36 cellular contexts compared by ENCODE assay signal in genomic region chr7:109772161-109772560, GRCh38.
"Had no signal": no experiment of that assay in that cellular context is flagged by ENCODE, and none has a peak within 500 bp of the region (broad histone marks: within the 10 kb centered on the region; RNA-seq: fewer than 3 reads in every experiment).

No MANE protein-coding gene starts in this region.

- DNase-seq: activated CD4-positive, alpha-beta memory T cell treated with anti-CD3 and anti-CD28 coated beads for 36 hours; activated CD4-positive, alpha-beta T cell treated with anti-CD3 and anti-CD28 coated beads, Interleukin-2, amount 10 ng/mL, durations not matched to agents 24 days and 14 days; activated CD8-positive, alpha-beta memory T cell treated with anti-CD3 and anti-CD28 coated beads, Interleukin-2, amount 50 U/mL, for 4 hours; activated effector memory CD4-positive, alpha-beta T cell treated with anti-CD3 and anti-CD28 coated beads, Interleukin-2, amount 50 U/mL, for 16 hours; activated naive CD4-positive, alpha-beta T cell treated with anti-CD3 and anti-CD28 coated beads for 36 hours; activated naive CD8-positive, alpha-beta T cell treated with anti-CD3 and anti-CD28 coated beads for 36 hours; activated T-cell treated with anti-CD3 and anti-CD28 coated beads, Interleukin-2, amount 50 U/mL, for 1 hour; adrenal gland; aorta; body of pancreas; cerebellar nuclear complex; colonic mucosa; effector CD8-positive, alpha-beta T cell; gastrocnemius medialis; glutamatergic neuron; left ventricle myocardium inferior; naive B cell; nephron progenitor cell; ovary; retina; small intestine; stimulated activated CD4-positive, alpha-beta T cell treated with anti-CD3 and anti-CD28 coated beads, Interleukin-4, amount 100 ng/mL, for 24 hours; stimulated activated naive CD8-positive, alpha-beta T cell treated with anti-CD3 and anti-CD28 coated beads, Interleukin-15, amount 100 ng/mL, for 72 hours; substantia nigra; upper lobe of left lung had no signal

- H3K27me3 ChIP-seq: adrenal gland, body of pancreas, cardiac muscle cell, colonic mucosa, gastrocnemius medialis, ovary, upper lobe of left lung, vagina had no signal

- ATAC-seq: activated CD4-positive, CD25-positive, alpha-beta regulatory T cell treated with anti-CD3 and anti-CD28 coated beads, Interleukin-2, amount 50 U/mL, for 24 hours; body of pancreas; gastrocnemius medialis; sciatic nerve; stimulated activated memory B cell treated with anti-CD40 and anti-IgM and Interleukin-4, amounts not matched to agents 10 μg/mL and 1 μg/mL and 100 μg/mL, for 72 hours; stimulated activated naive CD8-positive, alpha-beta T cell treated with anti-CD3 and anti-CD28 coated beads, Interleukin-15, amount 100 ng/mL, for 72 hours had no signal

- H3K27ac ChIP-seq: adrenal gland, body of pancreas, cardiac muscle cell, colonic mucosa, gastrocnemius medialis, left ventricle myocardium inferior, ovary, prostate gland, upper lobe of left lung, vagina, WERI-Rb-1 had no signal

- H3K4me1 ChIP-seq: adrenal gland, body of pancreas, colonic mucosa, gastrocnemius medialis, left ventricle myocardium inferior, prostate gland, upper lobe of left lung, vagina had no signal

- H3K4me3 Mint-ChIP-seq: activated CD4-positive, alpha-beta memory T cell treated with anti-CD3 and anti-CD28 coated beads for 36 hours; activated CD4-positive, alpha-beta T cell treated with anti-CD3 and anti-CD28 coated beads, Interleukin-2, amount 10 ng/mL, durations not matched to agents 24 days and 14 days; activated naive CD4-positive, alpha-beta T cell treated with anti-CD3 and anti-CD28 coated beads for 36 hours; activated naive CD8-positive, alpha-beta T cell treated with anti-CD3 and anti-CD28 coated beads for 36 hours; activated T-helper 1 cell treated with anti-CD3 and anti-CD28 coated beads, Interleukin-12 subunit alpha, Interleukin-12 subunit beta, Interleukin-2, Interleukin-4 antibody, amounts not matched to agents 30 ng/mL and 10 ng/mL and 1 ng/mL, durations not matched to agents 14 hours and 24 hours and 36 hours; mesothelial cell of epicardium; naive B cell; nephron progenitor cell; stimulated activated memory B cell treated with anti-CD40 and anti-IgM and Interleukin-4, amounts not matched to agents 10 μg/mL and 1 μg/mL and 100 μg/mL, for 72 hours; stimulated activated naive CD8-positive, alpha-beta T cell treated with anti-CD3 and anti-CD28 coated beads, Interleukin-15, amount 100 ng/mL, for 72 hours; T-helper 2 cell treated with Interferon-gamma antibody and Interleukin-4, amounts not matched to agents 5 μg/mL and 100 μg/mL, for 36 hours had no signal

- H3K9me3 ChIP-seq: adrenal gland, body of pancreas, colonic mucosa, gastrocnemius medialis, ovary, prostate gland, upper lobe of left lung, vagina had no signal

- H3K9me3 Mint-ChIP-seq: activated CD4-positive, alpha-beta memory T cell treated with anti-CD3 and anti-CD28 coated beads for 36 hours; activated T-helper 1 cell treated with anti-CD3 and anti-CD28 coated beads, Interleukin-12 subunit alpha, Interleukin-12 subunit beta, Interleukin-2, Interleukin-4 antibody, amounts not matched to agents 30 ng/mL and 10 ng/mL and 1 ng/mL, durations not matched to agents 14 hours and 24 hours and 36 hours had no signal

- H3K27me3 Mint-ChIP-seq: activated CD4-positive, alpha-beta memory T cell treated with anti-CD3 and anti-CD28 coated beads for 36 hours; activated CD4-positive, alpha-beta T cell treated with anti-CD3 and anti-CD28 coated beads, Interleukin-2, amount 10 ng/mL, durations not matched to agents 24 days and 14 days; activated naive CD8-positive, alpha-beta T cell treated with anti-CD3 and anti-CD28 coated beads for 36 hours; naive B cell; stimulated activated memory B cell treated with anti-CD40 and anti-IgM and Interleukin-4, amounts not matched to agents 10 μg/mL and 1 μg/mL and 100 μg/mL, for 72 hours; stimulated activated naive CD8-positive, alpha-beta T cell treated with anti-CD3 and anti-CD28 coated beads, Interleukin-15, amount 100 ng/mL, for 72 hours had no signal

- H3K4me1 Mint-ChIP-seq: activated CD4-positive, alpha-beta T cell treated with anti-CD3 and anti-CD28 coated beads, Interleukin-2, amount 10 ng/mL, durations not matched to agents 24 days and 14 days; activated naive CD8-positive, alpha-beta T cell treated with anti-CD3 and anti-CD28 coated beads for 36 hours; mesothelial cell of epicardium; naive B cell; nephron progenitor cell; stimulated activated memory B cell treated with anti-CD40 and anti-IgM and Interleukin-4, amounts not matched to agents 10 μg/mL and 1 μg/mL and 100 μg/mL, for 72 hours; stimulated activated naive CD8-positive, alpha-beta T cell treated with anti-CD3 and anti-CD28 coated beads, Interleukin-15, amount 100 ng/mL, for 72 hours had no signal

- H3K27ac Mint-ChIP-seq: activated CD4-positive, alpha-beta memory T cell treated with anti-CD3 and anti-CD28 coated beads for 36 hours; activated CD4-positive, alpha-beta T cell treated with anti-CD3 and anti-CD28 coated beads, Interleukin-2, amount 10 ng/mL, durations not matched to agents 24 days and 14 days; activated naive CD4-positive, alpha-beta T cell treated with anti-CD3 and anti-CD28 coated beads for 36 hours; activated naive CD8-positive, alpha-beta T cell treated with anti-CD3 and anti-CD28 coated beads for 36 hours; activated T-helper 1 cell treated with anti-CD3 and anti-CD28 coated beads, Interleukin-12 subunit alpha, Interleukin-12 subunit beta, Interleukin-2, Interleukin-4 antibody, amounts not matched to agents 30 ng/mL and 10 ng/mL and 1 ng/mL, durations not matched to agents 14 hours and 24 hours and 36 hours; mesothelial cell of epicardium; naive B cell; nephron progenitor cell; stimulated activated memory B cell treated with anti-CD40 and anti-IgM and Interleukin-4, amounts not matched to agents 10 μg/mL and 1 μg/mL and 100 μg/mL, for 72 hours; stimulated activated naive CD8-positive, alpha-beta T cell treated with anti-CD3 and anti-CD28 coated beads, Interleukin-15, amount 100 ng/mL, for 72 hours; T-helper 2 cell treated with Interferon-gamma antibody and Interleukin-4, amounts not matched to agents 5 μg/mL and 100 μg/mL, for 36 hours had no signal

- H3K36me3 Mint-ChIP-seq: activated CD4-positive, alpha-beta memory T cell treated with anti-CD3 and anti-CD28 coated beads for 36 hours; activated naive CD8-positive, alpha-beta T cell treated with anti-CD3 and anti-CD28 coated beads for 36 hours; mesothelial cell of epicardium; naive B cell; stimulated activated memory B cell treated with anti-CD40 and anti-IgM and Interleukin-4, amounts not matched to agents 10 μg/mL and 1 μg/mL and 100 μg/mL, for 72 hours had no signal

- H3K4me3 ChIP-seq: adrenal gland, body of pancreas, cardiac muscle cell, colonic mucosa, gastrocnemius medialis, left ventricle myocardium inferior, lung, ovary, prostate gland, upper lobe of left lung, vagina had no signal

- H3K36me3 ChIP-seq: adrenal gland, cardiac muscle cell, colonic mucosa, gastrocnemius medialis, left ventricle myocardium inferior, ovary, prostate gland, upper lobe of left lung, vagina, WERI-Rb-1 had no signal
